In genomic region chr5:128083033-128083810, GRCh38 we compare ENCODE assay signal across 1 cellular context.
TF ChIP-seq lines count a peak whose summit lies in the region.

SLC12A2 (plus strand) TSS chr5:128083766; CDS start chr5:128083955, 189 bp downstream.

TF ChIP-seq in Ishikawa, 13 proteins besides CTCF, POLR2A, EP300 and RAD21 (continued from another document):
- peak; percentile 70 for TF ChIP-seq TCF12 (IDR thresholded peaks at IDR 0.05; ENCODE audit: low read depth)
- no peak for TF ChIP-seq CEBPB (IDR thresholded peaks at IDR 0.05)
- peak; percentile 96 for TF ChIP-seq EGR1 (IDR thresholded peaks at IDR 0.05)
- TF ChIP-seq TEAD4 (IDR thresholded peaks at IDR 0.05): no peak
